ENCODE assay signal across 7 cellular contexts in the genomic region with DNA sequence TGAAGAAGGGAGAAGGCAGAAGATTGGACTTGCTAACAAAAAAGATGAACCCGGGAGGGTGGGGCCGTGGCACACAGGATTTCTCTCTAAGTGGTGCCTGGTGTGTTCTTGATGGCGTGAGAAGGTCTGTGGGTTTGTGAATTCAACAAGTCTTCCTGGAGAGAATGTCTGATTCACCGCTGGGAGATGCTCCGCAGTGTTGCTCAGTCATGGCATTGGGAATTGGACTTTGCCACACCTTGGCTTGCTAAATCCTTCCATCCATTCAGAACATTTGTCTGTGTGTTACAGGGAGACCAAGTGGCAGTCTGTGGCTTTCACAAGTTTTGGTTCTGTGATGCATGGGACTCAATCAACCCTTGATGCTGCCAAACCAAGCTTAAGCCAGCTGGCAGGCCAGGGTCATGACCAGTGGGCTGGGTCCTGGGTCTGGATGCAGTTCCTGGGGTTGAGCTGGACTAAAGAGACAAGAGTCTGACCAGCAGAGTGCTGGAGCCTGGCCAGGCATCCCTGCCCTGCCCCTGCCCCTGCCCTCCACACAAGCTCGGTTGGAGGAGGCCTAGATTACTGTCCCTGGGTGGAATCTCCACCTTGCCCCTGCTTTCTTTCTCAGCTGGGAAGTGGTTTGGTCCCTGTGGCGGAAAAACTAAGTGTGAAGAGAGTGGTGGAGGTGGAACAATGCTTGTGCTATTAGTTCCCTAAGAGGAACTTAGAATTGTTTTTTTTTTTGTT.
DNase-seq lines count a peak whose midpoint lies in the region; ATAC-seq and TF ChIP-seq lines count a peak whose summit lies in the region.
"Not testable (repeated sequence)": the region's sequence is repeated elsewhere in the genome, so short reads cannot be mapped to it uniquely, and the experiment has no call there.

No MANE protein-coding gene starts in this region.

- not testable (repeated sequence) for H3K27me3 Mint-ChIP-seq in MCF 10A (ENCODE audit: insufficient read depth, unreplicated experiment)

- not testable (repeated sequence) for H3K9me3 Mint-ChIP-seq in MCF 10A (ENCODE audit: unreplicated experiment)

- H3K27ac Mint-ChIP-seq in MCF 10A (ENCODE audit: low read depth, unreplicated experiment), result peak overlapping the region; percentile 91

- not testable (repeated sequence) for H4K8ac ChIP-seq in mesenchymal stem cell (ENCODE audit: low read length)

- not testable (repeated sequence) for H2AK5ac ChIP-seq in mesenchymal stem cell (ENCODE audit: low read length, severe bottlenecking)

- peaks cover 26% of the 10 kb centered on the region for H3K4me1 Mint-ChIP-seq in MCF 10A (ENCODE audit: insufficient read depth, unreplicated experiment)

- not testable (repeated sequence) for H2BK15ac ChIP-seq in mesenchymal stem cell (ENCODE audit: low read depth, poor library complexity, severe bottlenecking)

- not testable (repeated sequence) for TF ChIP-seq CTCF in MCF 10A (IDR thresholded peaks at IDR 0.05; ENCODE audit: unreplicated experiment); osteoblast (IDR thresholded peaks at IDR 0.05; ENCODE audit: extremely low read depth, low read depth, low read length)

- not testable (repeated sequence) for H3K4me3 ChIP-seq in mesenchymal stem cell (ENCODE audit: insufficient read depth in 1 of 2, low read depth in 1 of 2, low read length in 2 of 2); osteoblast (ENCODE audit: insufficient read depth, low read length)

- H3K23ac ChIP-seq in mesenchymal stem cell (ENCODE audit: low read length in 2 of 2), result not testable (repeated sequence)

- H3K36me3 ChIP-seq in mesenchymal stem cell (ENCODE audit: control insufficient read depth in 1 of 2, insufficient read depth in 2 of 2, low read depth in 1 of 2, low read length in 2 of 2); osteoblast (ENCODE audit: insufficient read depth, low read length): not testable (repeated sequence)

- not testable (repeated sequence) for H3K27ac ChIP-seq in mesenchymal stem cell (ENCODE audit: low read length, poor library complexity, severe bottlenecking)
- peak overlapping the region; percentile 56 for H3K27ac ChIP-seq in osteoblast (ENCODE audit: low read depth, low read length)

- peak; percentile 27 for DNase-seq in ACHN
- DNase-seq in LHCN-M2 (ENCODE audit: low read depth), result peak; percentile 20
- DNase-seq in MCF 10A (ENCODE audit: unreplicated experiment); mesenchymal stem cell; osteoblast (ENCODE audit: insufficient read length, low spot score, missing footprints): not testable (repeated sequence)

- peak; percentile 2 for ATAC-seq in SK-N-SH treated with all-trans-retinoic acid at 6 μM for 48 hours
- peak; percentile 67 for ATAC-seq in esophagus mucosa

- BruUV-seq in MCF 10A (replicated peaks; lab: Mats Ljungman, UMichigan), result not testable (repeated sequence)

- intact Hi-C loops in MCF 10A (cut with micrococcal nuclease), result not testable (repeated sequence)

- not testable (repeated sequence) for H2BK120ac ChIP-seq in mesenchymal stem cell (ENCODE audit: low read depth, low read length)

- in situ Hi-C loops in ACHN (cut with HindIII; ENCODE audit: low pct_ligation_motif_present, low pct_unique_long_range_greater_than_20kb, low sequenced_read_pairs), result not testable (repeated sequence)

- H4K20me1 ChIP-seq in osteoblast (ENCODE audit: insufficient read depth, low read length), result not testable (repeated sequence)

- not testable (repeated sequence) for H3K79me2 ChIP-seq in osteoblast (ENCODE audit: insufficient read depth, low read length)

- peak overlapping the region; percentile 38 for H3K9ac ChIP-seq in mesenchymal stem cell (ENCODE audit: low read length)

- not testable (repeated sequence) for H3K4me3 Mint-ChIP-seq in MCF 10A (ENCODE audit: unreplicated experiment)

- H3K14ac ChIP-seq in mesenchymal stem cell (ENCODE audit: low read length in 2 of 2), result not testable (repeated sequence)

- not testable (repeated sequence) for H2BK5ac ChIP-seq in mesenchymal stem cell (ENCODE audit: low read depth, low read length, poor library complexity, severe bottlenecking)

- not testable (repeated sequence) for H2BK12ac ChIP-seq in mesenchymal stem cell (ENCODE audit: low read length in 2 of 2)

- WGBS in mesenchymal stem cell, result 62% methylated on average over 2 of the region's 7 CpGs

- POLR2A ChIA-PET in MCF 10A (lab: Yijun Ruan, JAX), result not testable (repeated sequence)

- not testable (repeated sequence) for H3K18ac ChIP-seq in mesenchymal stem cell (ENCODE audit: low read depth in 1 of 2, low read length in 2 of 2)

- not testable (repeated sequence) for H2AFZ ChIP-seq in mesenchymal stem cell (ENCODE audit: low read depth, low read length); osteoblast (ENCODE audit: low read length)

- H3K9me3 ChIP-seq in mesenchymal stem cell (ENCODE audit: control insufficient read depth, low read length); osteoblast (ENCODE audit: low read depth, low read length): not testable (repeated sequence)

- not testable (repeated sequence) for H3K4me2 ChIP-seq in mesenchymal stem cell (ENCODE audit: low read length, poor library complexity, severe bottlenecking); osteoblast (ENCODE audit: insufficient read depth, low read length)

- CTCF ChIA-PET in MCF 10A (lab: Yijun Ruan, JAX), result not testable (repeated sequence)

- H4K91ac ChIP-seq in mesenchymal stem cell (ENCODE audit: low read length), result not testable (repeated sequence)

- not testable (repeated sequence) for H3K36me3 Mint-ChIP-seq in MCF 10A (ENCODE audit: insufficient read depth, unreplicated experiment)

- H3K4me1 ChIP-seq in mesenchymal stem cell (ENCODE audit: control insufficient read depth, insufficient read depth, low read depth, low read length); osteoblast (ENCODE audit: insufficient read depth, low read length): not testable (repeated sequence)

- H3K4ac ChIP-seq in mesenchymal stem cell (ENCODE audit: low read depth in 1 of 2, low read length in 2 of 2), result not testable (repeated sequence)

- not testable (repeated sequence) for H3K27me3 ChIP-seq in mesenchymal stem cell (ENCODE audit: control insufficient read depth in 1 of 2, insufficient read depth in 1 of 2, low read length in 2 of 2); osteoblast (ENCODE audit: insufficient read depth, low read length)

- not testable (repeated sequence) for H3K79me1 ChIP-seq in mesenchymal stem cell (replicated peaks; ENCODE audit: low read length, poor library complexity, severe bottlenecking)
